7 cellular contexts compared by ENCODE assay signal in the genomic region with DNA sequence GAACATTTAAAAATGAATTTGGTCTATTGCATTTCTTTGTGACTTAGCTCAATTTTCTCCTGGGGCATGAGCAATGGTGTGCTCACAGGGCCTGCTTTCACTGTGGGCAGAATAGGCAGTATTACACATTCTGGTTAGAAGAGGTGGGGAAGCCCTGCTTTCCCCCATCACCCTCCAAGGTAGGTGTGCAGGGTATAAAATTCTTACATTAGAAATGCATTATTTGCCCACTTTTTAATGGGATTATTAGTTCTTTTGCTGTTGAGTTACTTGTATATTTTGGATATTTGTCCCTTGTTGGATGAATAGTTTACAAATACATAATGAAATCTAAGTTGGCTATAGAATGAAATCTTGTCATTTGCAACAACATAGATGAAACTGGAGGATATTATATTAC. TPM values are rescaled to one million over a fixed set of nuclear protein-coding genes. Genes with fewer than 3 reads are reported as not detected.
"Had no signal": no experiment of that assay in that cellular context is flagged by ENCODE, and none has a peak within 500 bp of the region (broad histone marks: within the 10 kb centered on the region; RNA-seq: fewer than 3 reads in every experiment).

No MANE protein-coding gene starts in this region.

- FAIRE-seq: HTR-8/SVneo had no signal

- H3K27ac ChIP-seq: HL-60 had no signal

- DNase-seq: IMR-90, KBM-7, KG1 had no signal

RNA-seq across cellular contexts. Expression of a gene that starts 8.3 kb away (rescaled TPM):
- polyA plus RNA-seq: IgD-negative memory B cell had no signal

RNA-seq across cellular contexts. Expression of a gene that starts 46.7 kb away (rescaled TPM):
- total RNA-seq: HT1080, IMR-90 had no signal
- polyA plus RNA-seq: IgD-negative memory B cell had no signal
